In the genomic region with DNA sequence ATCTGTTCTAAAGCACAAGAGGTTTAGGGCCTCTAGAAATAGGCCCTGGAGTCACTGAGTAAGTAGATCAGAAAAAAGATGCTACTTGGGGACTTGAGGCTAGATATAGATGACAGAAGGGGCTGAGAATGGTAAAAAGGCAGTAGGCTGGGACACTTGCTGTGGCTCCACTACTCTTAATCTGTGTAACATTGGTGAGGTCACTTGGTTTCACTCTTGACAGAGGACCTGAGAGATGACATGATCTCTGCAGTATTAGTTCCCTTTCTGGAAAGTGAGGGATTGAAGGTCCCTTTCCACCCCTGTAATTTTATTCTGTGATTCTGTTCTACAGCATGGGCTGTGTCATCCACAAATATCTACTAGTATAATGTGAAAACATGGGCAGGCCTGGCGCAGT, we compare ENCODE assay signal across 26 cellular contexts. TPM values are rescaled to one million over a fixed set of nuclear protein-coding genes. Genes with fewer than 3 reads are reported as not detected.
DNase-seq lines count a peak whose midpoint lies in the region; ATAC-seq, FAIRE-seq and TF ChIP-seq lines count a peak whose summit lies in the region.
"Had no signal": no experiment of that assay in that cellular context is flagged by ENCODE, and none has a peak within 500 bp of the region (broad histone marks: within the 10 kb centered on the region; RNA-seq: fewer than 3 reads in every experiment).

No MANE protein-coding gene starts in this region.

- TF ChIP-seq EP300 in GM12878 (IDR thresholded peaks at IDR 0.05; ENCODE audit: borderline replicate concordance in 1 of 2, control insufficient read depth in 1 of 2, low read depth in 2 of 2, low read length in 2 of 2): no peak

- no peak overlapping the region for H3K27ac ChIP-seq in GM12878 (ENCODE audit: control insufficient read depth, insufficient read depth)
- H3K27ac ChIP-seq in colonic mucosa: no peak overlapping the region
- H3K27ac ChIP-seq: BLaER1, SK-N-MC had no signal

- H3K9me3 ChIP-seq in GM12878 (replicated peaks; ENCODE audit: control insufficient read depth, insufficient read depth, low read length) (no peaks in the 10 kb centered on the region), colonic mucosa (no peaks in the 10 kb centered on the region)
- H3K9me3 ChIP-seq: BLaER1, Caco-2 had no signal

- peaks cover 15 to 20% of the 10 kb centered on the region in 2 experiments for H3K36me3 ChIP-seq in GM12878 (ENCODE audit: control insufficient read depth in 2 of 2, insufficient read depth in 2 of 2, low read length in 1 of 2)
- H3K36me3 ChIP-seq in colonic mucosa: peaks cover 15% of the 10 kb centered on the region

- no peak for FAIRE-seq in GM12878 (lab: Jason Lieb, UNC)
- FAIRE-seq: A204.1, G401.6, HepG2, RCC 7860 had no signal

- H4K20me1 ChIP-seq in GM12878 (ENCODE audit: control insufficient read depth, insufficient read depth): no peaks in the 10 kb centered on the region

- no peak overlapping the region for H3K4me2 ChIP-seq in GM12878 (ENCODE audit: control insufficient read depth, insufficient read depth)

- BruUV-seq in GM12878 (replicated peaks; lab: Mats Ljungman, UMichigan) (no TSS peak), MCF 10A (replicated peaks; lab: Mats Ljungman, UMichigan) (no TSS peak)

- no peak for TF ChIP-seq RAD21 in GM12878 (IDR thresholded peaks at IDR 0.05; ENCODE audit: insufficient read depth, low read depth, low read length)

- CTCF ChIA-PET in GM12878 (lab: Yijun Ruan, JAX) (no interaction called here), MCF 10A (lab: Yijun Ruan, JAX) (no interaction called here)

- no peaks in the 10 kb centered on the region for H3K27me3 Mint-ChIP-seq in MCF 10A (ENCODE audit: insufficient read depth, unreplicated experiment)
- H3K27me3 Mint-ChIP-seq: CD4-positive, alpha-beta memory T cell had no signal

- H3K27me3 ChIP-seq in GM12878 (replicated peaks in 1 of 2; ENCODE audit: control insufficient read depth in 2 of 2, insufficient read depth in 2 of 2, low read length in 1 of 2) (no peaks in the 10 kb centered on the region), colonic mucosa (no peaks in the 10 kb centered on the region)
- H3K27me3 ChIP-seq: BLaER1 had no signal

- no peak overlapping the region for H2AFZ ChIP-seq in GM12878 (ENCODE audit: control insufficient read depth, low read depth, low read length)

- H3K36me3 Mint-ChIP-seq in MCF 10A (ENCODE audit: insufficient read depth, unreplicated experiment): peaks cover 84% of the 10 kb centered on the region

- ATAC-seq in GM19351 (IDR thresholded peaks at IDR 0.05; ENCODE audit: unreplicated experiment) (peak; percentile 47), GM12878 (peak; percentile 73)
- ATAC-seq: HepG2 had no signal

- peaks cover 3% of the 10 kb centered on the region for H3K4me1 Mint-ChIP-seq in MCF 10A (ENCODE audit: insufficient read depth, unreplicated experiment)
- H3K4me1 Mint-ChIP-seq: CD4-positive, alpha-beta memory T cell; H9 had no signal

- DNase-seq in CD1c-positive myeloid dendritic cell (ENCODE audit: extremely low spot score): peak; percentile 50
- peak; percentile 9 for DNase-seq in GM12865 (ENCODE audit: low read depth)
- no peak for DNase-seq in GM12878 (ENCODE audit: low read depth, low spot score)
- no peak for DNase-seq in colonic mucosa
- DNase-seq in mesenteric fat pad (ENCODE audit: low spot score): no peak
- DNase-seq in MCF 10A (ENCODE audit: unreplicated experiment): no peak
- DNase-seq in NCI-H2171 (lab: John Stamatoyannopoulos, UW): no peak
- DNase-seq: Caco-2; CD4-positive, alpha-beta memory T cell; H9; Karpas-422; NCI-H1105; NCI-H146; NCI-H1930; NCI-H2107; NCI-H446; NCI-H524 treated with DMSO at 0.1 percent for 48 hours; NCI-H774; SIG-M5 had no signal

- no peak for TF ChIP-seq CTCF in GM12865 (IDR thresholded peaks at IDR 0.05; ENCODE audit: insufficient read depth, low read depth, low read length, missing control alignments)
- TF ChIP-seq CTCF in GM12878 (IDR thresholded peaks at IDR 0.05 in 2 of 3, conservative IDR thresholded peaks at IDR 0.05 in 1 of 3; ENCODE audit: control insufficient read depth in 2 of 3, extremely low read depth in 1 of 3, insufficient read depth in 1 of 3, low read depth in 3 of 3, low read length in 3 of 3): no peak
- TF ChIP-seq CTCF in colonic mucosa (IDR thresholded peaks at IDR 0.05): no peak
- TF ChIP-seq CTCF in MCF 10A (IDR thresholded peaks at IDR 0.05; ENCODE audit: unreplicated experiment): no peak

- H3K9me3 Mint-ChIP-seq in MCF 10A (ENCODE audit: unreplicated experiment): no peaks in the 10 kb centered on the region
- H3K9me3 Mint-ChIP-seq: CD4-positive, alpha-beta memory T cell; H9 had no signal

- no peaks in the 10 kb centered on the region for H3K79me2 ChIP-seq in GM12878 (ENCODE audit: control insufficient read depth, insufficient read depth, low read length)

- no peak overlapping the region for H3K4me3 Mint-ChIP-seq in MCF 10A (ENCODE audit: unreplicated experiment)
- H3K4me3 Mint-ChIP-seq: CD4-positive, alpha-beta memory T cell; H9 had no signal

- RAD21 ChIA-PET in GM12878 (lab: Charles Lee; ENCODE audit: unreplicated experiment): no interaction called here

- H3K4me1 ChIP-seq in GM12878 (ENCODE audit: control insufficient read depth, insufficient read depth, low read length): no peaks in the 10 kb centered on the region
- no peaks in the 10 kb centered on the region for H3K4me1 ChIP-seq in colonic mucosa
- H3K4me1 ChIP-seq: Caco-2 had no signal

- no peak overlapping the region for H3K9ac ChIP-seq in GM12878 (ENCODE audit: control insufficient read depth, insufficient read depth, low read length)
- no peak overlapping the region for H3K9ac ChIP-seq in colonic mucosa (ENCODE audit: low read depth in 2 of 2, low read length in 2 of 2)
- H3K9ac ChIP-seq: BLaER1 had no signal

- H3K4me3 ChIP-seq in GM12865 (ENCODE audit: low read depth, low read length) (no peak overlapping the region), GM12878 (no peak overlapping the region), colonic mucosa (no peak overlapping the region)
- H3K4me3 ChIP-seq: BLaER1, SK-N-MC had no signal

- in situ Hi-C loops in GM12878 (cut with MboI): no loop called here

- SMC1A ChIA-PET in GM12878 (lab: Charles Lee; ENCODE audit: uncharacterized antibody, unreplicated experiment): no interaction called here

- 64% methylated on average over 1 of the region's 1 CpG for WGBS in GM12878 (ENCODE audit: insufficient coverage, insufficient replicate concordance, low lambda C conversion rate, missing lambda C conversion rate)

- POLR2A ChIA-PET in GM12878 (lab: Charles Lee) (no interaction called here), MCF 10A (lab: Yijun Ruan, JAX) (no interaction called here)

- no peak for TF ChIP-seq POLR2A in GM12878 (IDR thresholded peaks at IDR 0.05; ENCODE audit: low read depth, low read length)

- intact Hi-C loops in GM12878 (cut with micrococcal nuclease; ENCODE audit: unreplicated experiment) (no loop called here), colonic mucosa (cut with DNase I) (no loop called here), MCF 10A (cut with micrococcal nuclease) (no loop called here)

- no peak overlapping the region for H3K27ac Mint-ChIP-seq in MCF 10A (ENCODE audit: low read depth, unreplicated experiment)
- H3K27ac Mint-ChIP-seq: H9 had no signal

TF ChIP-seq in GM12878, 131 proteins besides CTCF, POLR2A, EP300 and RAD21:
- no peak for TF ChIP-seq MXI1 (IDR thresholded peaks at IDR 0.05; ENCODE audit: low read depth, low read length)
- TF ChIP-seq, protein P1, sequence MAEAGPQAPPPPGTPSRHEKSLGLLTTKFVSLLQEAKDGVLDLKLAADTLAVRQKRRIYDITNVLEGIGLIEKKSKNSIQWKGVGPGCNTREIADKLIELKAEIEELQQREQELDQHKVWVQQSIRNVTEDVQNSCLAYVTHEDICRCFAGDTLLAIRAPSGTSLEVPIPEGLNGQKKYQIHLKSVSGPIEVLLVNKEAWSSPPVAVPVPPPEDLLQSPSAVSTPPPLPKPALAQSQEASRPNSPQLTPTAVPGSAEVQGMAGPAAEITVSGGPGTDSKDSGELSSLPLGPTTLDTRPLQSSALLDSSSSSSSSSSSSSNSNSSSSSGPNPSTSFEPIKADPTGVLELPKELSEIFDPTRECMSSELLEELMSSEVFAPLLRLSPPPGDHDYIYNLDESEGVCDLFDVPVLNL (IDR thresholded peaks at IDR 0.05; ENCODE audit: low read depth, low read length): no peak
- TF ChIP-seq JUNB (IDR thresholded peaks at IDR 0.05): 0 out of 2 replicates have a peak, but pooled peaks have one; percentile 34
- peak; percentile 8; the same call in 1 of the 2 replicates for TF ChIP-seq RUNX3 (IDR thresholded peaks at IDR 0.05; ENCODE audit: low read length)
- TF ChIP-seq IKZF1 (conservative IDR thresholded peaks at IDR 0.05): no peak
- TF ChIP-seq SUPT20H (IDR thresholded peaks at IDR 0.05; ENCODE audit: borderline replicate concordance, control insufficient read depth, low read depth, low read length): no peak

RNA-seq across cellular contexts. Expression of gene MAPKAPK5, which starts 39.7 kb away (rescaled TPM):
- 146 and 153 TPM in 2 replicates for total RNA-seq in GM12878 (2013; cell fraction: nucleolus; rRNA removed)
- total RNA-seq in GM12878 (2014; rRNA removed): 45.4 and 46.8 TPM in 2 replicates
- total RNA-seq in GM12878 (2014; rRNA removed; fragmentation: Illumina TruSeq; extraction: Trizol): 40.8 and 42.5 TPM in 2 replicates
- total RNA-seq in GM12878 (2021): 45.6 and 54.3 TPM in 2 replicates
- 15.0 TPM for polyA plus RNA-seq in GM12878 (2011; ENCODE audit: low read depth)
- 50.4 and 50.6 TPM in 2 replicates for polyA plus RNA-seq in GM12878 (2011; rRNA removed)
- 37.6 and 40.2 TPM in 2 replicates for polyA plus RNA-seq in GM12878 (2011; cell fraction: cytosol; rRNA removed)
- 58.5 and 67.3 TPM in 2 replicates for polyA plus RNA-seq in GM12878 (2011; cell fraction: nucleus; rRNA removed)
- 17.6 and 23.2 TPM in 2 replicates for polyA plus RNA-seq in GM12878 (2012)
- polyA plus RNA-seq in GM12878 (2014; fragmentation: Illumina TruSeq; extraction: Trizol): 39.7 and 39.9 TPM in 2 replicates
- 10 to 100 TPM; 12.6 to 14.4 TPM for polyA plus RNA-seq in GM12878 (2014; fragmentation: Nextera tagmentation; extraction: Ambion mirVana)
- 42.2 and 48.6 TPM in 2 replicates for polyA plus RNA-seq in GM12878 (2014; rRNA removed)
- polyA plus RNA-seq in GM12878 (2016; fragmentation: Nextera tagmentation; extraction: Ambion mirVana): 10 to 100 TPM; 35.8 to 52.9 TPM
- polyA minus RNA-seq in GM12878 (2011; rRNA and poly(A)+ RNA removed): 45.6 and 55.0 TPM in 2 replicates
- 10.3 and 16.3 TPM in 2 replicates for polyA minus RNA-seq in GM12878 (2011; cell fraction: cytosol; rRNA and poly(A)+ RNA removed)
- polyA minus RNA-seq in GM12878 (2011; cell fraction: nucleus; rRNA and poly(A)+ RNA removed): 26.6 and 43.9 TPM in 2 replicates
- total RNA-seq in colonic mucosa: 10 to 100 TPM; 76.9 to 84.8 TPM
- 43.5 TPM for total RNA-seq in mesenteric fat pad
- total RNA-seq in MCF 10A (2022): 46.3 and 51.3 TPM in 2 replicates

Comparison
In these comparisons a context has a peak if more than half of its experiments do, and no peak if none do; other contexts are left out.
1. DNase-seq: peak in CD1c-positive myeloid dendritic cell (single experiment) and GM12865 (single experiment); none in GM12878 (single experiment), colonic mucosa (single experiment), mesenteric fat pad (single experiment), MCF 10A (single experiment) and NCI-H2171 (single experiment).